ENCODE assay signal across 18 cellular contexts in genomic region chr9:33923998-33924701, GRCh38.
A peak's percentile ranks its signal among the peaks of the same experiment; 100 is the strongest.
DNase-seq lines count a peak whose midpoint lies in the region; ATAC-seq and TF ChIP-seq lines count a peak whose summit lies in the region.
"Had no signal": no experiment of that assay in that cellular context is flagged by ENCODE, and none has a peak within 500 bp of the region (broad histone marks: within the 10 kb centered on the region; RNA-seq: fewer than 3 reads in every experiment).

No MANE protein-coding gene starts in this region.

- H3K9me3 Mint-ChIP-seq in CD14-positive monocyte (peaks cover 0 to 3% (median 0%) of the 10 kb centered on the region in 7 donors), endodermal cell (no peaks in the 10 kb centered on the region)
- H3K9me3 Mint-ChIP-seq: activated naive CD4-positive, alpha-beta T cell treated with anti-CD3 and anti-CD28 coated beads, Interleukin-2, amount 50 U/mL, for 24 hours; IgD-negative memory B cell had no signal

- H2AFZ ChIP-seq in neural cell (ENCODE audit: low read depth, low read length), result no peak overlapping the region
- H2AFZ ChIP-seq: hepatocyte, parathyroid adenoma had no signal

- no peak for TF ChIP-seq EP300 in neural cell (conservative IDR thresholded peaks at IDR 0.05; ENCODE audit: poor library complexity, severe bottlenecking)

- H3K27ac Mint-ChIP-seq in CD14-positive monocyte (peak overlapping the region in 6 of 7 donors; percentile 30 to 70 (median 55)), endodermal cell (peak overlapping the region; percentile 86)

- no peaks in the 10 kb centered on the region for H3K79me2 ChIP-seq in neural cell (replicated peaks; ENCODE audit: insufficient read depth, low read length)
- H3K79me2 ChIP-seq: parathyroid adenoma had no signal

- H3K27ac ChIP-seq in endodermal cell (ENCODE audit: low read depth, low read length) (no peak overlapping the region), neural cell (ENCODE audit: low read length) (no peak overlapping the region)
- H3K27ac ChIP-seq: hepatocyte, parathyroid adenoma had no signal

- H3K4me1 Mint-ChIP-seq in CD14-positive monocyte (no peaks in the 10 kb centered on the region), endodermal cell (peaks cover 19% of the 10 kb centered on the region)
- H3K4me1 Mint-ChIP-seq: activated naive CD4-positive, alpha-beta T cell treated with anti-CD3 and anti-CD28 coated beads, Interleukin-2, amount 50 U/mL, for 24 hours; IgD-negative memory B cell had no signal

- no peaks in the 10 kb centered on the region for H3F3A ChIP-seq in neural cell (ENCODE audit: insufficient read depth, low read length, poor library complexity, severe bottlenecking)

- TF ChIP-seq RAD21 in neural cell (conservative IDR thresholded peaks at IDR 0.05), result no peak

- H3K36me3 Mint-ChIP-seq in CD14-positive monocyte (peaks cover 65 to 86% of the 10 kb centered on the region in 2 donors), endodermal cell (ENCODE audit: low read depth) (peaks cover 76% of the 10 kb centered on the region)

- no peak overlapping the region for H3K4me3 Mint-ChIP-seq in CD14-positive monocyte
- H3K4me3 Mint-ChIP-seq in endodermal cell, result no peak overlapping the region
- H3K4me3 Mint-ChIP-seq: activated naive CD4-positive, alpha-beta T cell treated with anti-CD3 and anti-CD28 coated beads, Interleukin-2, amount 50 U/mL, for 24 hours had no signal

- no peaks in the 10 kb centered on the region for H4K20me1 ChIP-seq in neural cell (ENCODE audit: insufficient read depth)

- H3K4me2 ChIP-seq in neural cell (ENCODE audit: low read length), result no peak overlapping the region
- H3K4me2 ChIP-seq: hepatocyte had no signal

- DNase-seq in CD14-positive monocyte (ENCODE audit: low spot score), result no peak
- DNase-seq in LNCaP clone FGC (ENCODE audit: low read depth), result peak; percentile 42
- DNase-seq in endodermal cell, result peak; percentile 40
- no peak for DNase-seq in UCSD-AML1 (lab: John Stamatoyannopoulos, UW; ENCODE audit: unreplicated experiment)
- DNase-seq in COLO668 (lab: John Stamatoyannopoulos, UW; ENCODE audit: unreplicated experiment), result no peak
- DNase-seq: activated CD4-positive, alpha-beta T cell treated with anti-CD3 and anti-CD28 coated beads for 4 hours; activated CD8-positive, alpha-beta memory T cell treated with anti-CD3 and anti-CD28 coated beads, Interleukin-2, amount 50 U/mL, for 4 hours; GOT3; NCI-H187 treated with DMSO at 0.1 percent for 48 hours; NCI-H524 had no signal

- no peak for TF ChIP-seq CTCF in CD14-positive monocyte (IDR thresholded peaks at IDR 0.05)
- TF ChIP-seq CTCF in LNCaP clone FGC (IDR thresholded peaks at IDR 0.05; ENCODE audit: control insufficient read depth, extremely low read depth, insufficient read depth), result no peak
- no peak for TF ChIP-seq CTCF in endodermal cell (conservative IDR thresholded peaks at IDR 0.05)
- TF ChIP-seq CTCF in neural cell (IDR thresholded peaks at IDR 0.05; ENCODE audit: poor library complexity, severe bottlenecking), result no peak

- H3K27me3 ChIP-seq in endodermal cell (ENCODE audit: control insufficient read depth, insufficient read depth, low read length, poor library complexity, severe bottlenecking) (no peaks in the 10 kb centered on the region), neural cell (ENCODE audit: insufficient read depth, low read depth, low read length) (no peaks in the 10 kb centered on the region)
- H3K27me3 ChIP-seq: hepatocyte, tibial nerve had no signal

- no peaks in the 10 kb centered on the region for H3K4me1 ChIP-seq in endodermal cell (ENCODE audit: control insufficient read depth, insufficient read depth, low read length)
- H3K4me1 ChIP-seq: parathyroid adenoma had no signal

- H3K27me3 Mint-ChIP-seq in CD14-positive monocyte (ENCODE audit: low read depth in 3 of 3) (peaks cover 0 to 2% (median 1%) of the 10 kb centered on the region in 3 donors), endodermal cell (ENCODE audit: insufficient read depth) (no peaks in the 10 kb centered on the region)
- H3K27me3 Mint-ChIP-seq: activated naive CD4-positive, alpha-beta T cell treated with anti-CD3 and anti-CD28 coated beads, Interleukin-2, amount 50 U/mL, for 24 hours; IgD-negative memory B cell had no signal

- H3K4me3 ChIP-seq in LNCaP clone FGC (ENCODE audit: low read depth, low read length) (no peak overlapping the region), endodermal cell (ENCODE audit: low read length) (no peak overlapping the region), neural cell (ENCODE audit: low read length) (no peak overlapping the region)
- H3K4me3 ChIP-seq: hepatocyte, tibial nerve had no signal

- no peak overlapping the region for H3K9ac ChIP-seq in endodermal cell (ENCODE audit: extremely low read depth, low read length, poor library complexity, severe bottlenecking)
- H3K9ac ChIP-seq in neural cell (ENCODE audit: low read length), result no peak overlapping the region
- H3K9ac ChIP-seq: parathyroid adenoma had no signal

- no peaks in the 10 kb centered on the region for H3K9me3 ChIP-seq in endodermal cell (ENCODE audit: control insufficient read depth, low read length)
- no peaks in the 10 kb centered on the region for H3K9me3 ChIP-seq in neural cell (ENCODE audit: low read length)
- H3K9me3 ChIP-seq: tibial nerve had no signal

- H3K36me3 ChIP-seq in endodermal cell (ENCODE audit: control insufficient read depth, insufficient read depth, low read length) (peaks cover 100% of the 10 kb centered on the region), neural cell (ENCODE audit: insufficient read depth, low read length) (no peaks in the 10 kb centered on the region)

- intact Hi-C loops in CD14-positive monocyte (cut with micrococcal nuclease), result no loop called here

- H3K9me2 ChIP-seq in neural cell (ENCODE audit: insufficient read depth, low read length), result no peaks in the 10 kb centered on the region

- 91 to 92% methylated on average over 9 to 14 of the region's 14 CpGs for WGBS in endodermal cell (ENCODE audit: insufficient coverage in 1 of 2, insufficient read length in 1 of 2), 2 experiments

- ATAC-seq in HG03159 (IDR thresholded peaks at IDR 0.05; ENCODE audit: unreplicated experiment) (no peak), HG03442 (IDR thresholded peaks at IDR 0.05; ENCODE audit: unreplicated experiment) (no peak)

TF ChIP-seq in neural cell, 6 proteins besides CTCF, POLR2A, EP300 and RAD21:
- TF ChIP-seq EZH2 (IDR thresholded peaks at IDR 0.05; ENCODE audit: borderline replicate concordance, insufficient read depth, low read length, poor library complexity, severe bottlenecking), result no peak
- TF ChIP-seq POLR2AphosphoS5 (IDR thresholded peaks at IDR 0.05), result peak; percentile 1
- no peak for TF ChIP-seq TAF1 (IDR thresholded peaks at IDR 0.05; ENCODE audit: low read depth)
- TF ChIP-seq MXI1 (conservative IDR thresholded peaks at IDR 0.05; ENCODE audit: poor library complexity, severe bottlenecking), result no peak
- TF ChIP-seq REST (IDR thresholded peaks at IDR 0.05; ENCODE audit: borderline replicate concordance), result no peak

Comparison
In these comparisons a context has a peak if more than half of its experiments do, and no peak if none do; other contexts are left out.
1. DNase-seq: peak in LNCaP clone FGC (single experiment) and endodermal cell (single experiment); none in CD14-positive monocyte (single experiment), UCSD-AML1 (single experiment) and COLO668 (single experiment).